In genomic region chr10:100828744-100829102, GRCh38 we compare ENCODE assay signal across 8 cellular contexts.
DNase-seq lines count a peak whose midpoint lies in the region; ATAC-seq and TF ChIP-seq lines count a peak whose summit lies in the region.

No MANE protein-coding gene starts in this region.

- H3K4me3 ChIP-seq in BLaER1 (0 out of 2 replicates have a peak overlapping the region, but pooled peaks have one; percentile 39), KMS-11 (IDR thresholded peaks at IDR 0.05; ENCODE audit: insufficient read depth, low read depth, low read length) (no peak overlapping the region), mucosa of descending colon (no peak overlapping the region)

- no peaks in the 10 kb centered on the region for H3K9me3 Mint-ChIP-seq in activated naive CD8-positive, alpha-beta T cell treated with anti-CD3 and anti-CD28 coated beads, Interleukin-2, amount 50 U/mL, for 24 hours

- H3K4me1 ChIP-seq in BLaER1: peaks cover 22% of the 10 kb centered on the region; the same call in 1 of the 2 replicates
- peaks cover 4% of the 10 kb centered on the region for H3K4me1 ChIP-seq in KMS-11 (ENCODE audit: low read depth, poor library complexity, severe bottlenecking)
- H3K4me1 ChIP-seq in mucosa of descending colon (ENCODE audit: low read depth): peaks cover 33% of the 10 kb centered on the region

- H3K79me2 ChIP-seq in KMS-11 (ENCODE audit: insufficient read depth, low read depth): no peaks in the 10 kb centered on the region

- peak; percentile 37 for ATAC-seq in activated naive CD8-positive, alpha-beta T cell treated with anti-CD3 and anti-CD28 coated beads, Interleukin-2, amount 50 U/mL, for 24 hours
- ATAC-seq in mucosa of descending colon (peak; percentile 31), HG02973 (IDR thresholded peaks at IDR 0.05; ENCODE audit: unreplicated experiment) (no peak), HG03460 (IDR thresholded peaks at IDR 0.05; ENCODE audit: unreplicated experiment) (no peak)

- intact Hi-C loops in mucosa of descending colon (cut with DNase I, micrococcal nuclease): no loop called here

- peak; percentile 46 for DNase-seq in activated naive CD8-positive, alpha-beta T cell treated with anti-CD3 and anti-CD28 coated beads, Interleukin-2, amount 50 U/mL, for 24 hours
- peak in 1 of 3 donors; percentile 30 for DNase-seq in mucosa of descending colon
- DNase-seq in HPDE6-E6E7 (ENCODE audit: extremely low spot score): no peak
- no peak for DNase-seq in inferior parietal cortex (ENCODE audit: extremely low spot score)

- H3K36me3 ChIP-seq in BLaER1: no peaks in the 10 kb centered on the region
- H3K36me3 ChIP-seq in KMS-11 (ENCODE audit: insufficient read depth): no peaks in the 10 kb centered on the region
- H3K36me3 ChIP-seq in mucosa of descending colon (ENCODE audit: low read depth): no peaks in the 10 kb centered on the region

- peak overlapping the region; percentile 82 for H2AFZ ChIP-seq in KMS-11 (ENCODE audit: low read depth)

- H3K27me3 Mint-ChIP-seq in activated naive CD8-positive, alpha-beta T cell treated with anti-CD3 and anti-CD28 coated beads, Interleukin-2, amount 50 U/mL, for 24 hours: peaks cover 79% of the 10 kb centered on the region

- no peaks in the 10 kb centered on the region for H3K36me3 Mint-ChIP-seq in activated naive CD8-positive, alpha-beta T cell treated with anti-CD3 and anti-CD28 coated beads, Interleukin-2, amount 50 U/mL, for 24 hours (ENCODE audit: low read depth)

- no peak for TF ChIP-seq CTCF in KMS-11 (conservative IDR thresholded peaks at IDR 0.05; ENCODE audit: low read depth, low read length)
- TF ChIP-seq CTCF in mucosa of descending colon (IDR thresholded peaks at IDR 0.05): no peak

- H3K27ac ChIP-seq in BLaER1 (no peak overlapping the region), KMS-11 (no peak overlapping the region)

- peaks cover 24% of the 10 kb centered on the region for H3K4me1 Mint-ChIP-seq in activated naive CD8-positive, alpha-beta T cell treated with anti-CD3 and anti-CD28 coated beads, Interleukin-2, amount 50 U/mL, for 24 hours

- H4K20me1 ChIP-seq in BLaER1 (peaks cover 34% of the 10 kb centered on the region; the same call in 1 of the 2 replicates), KMS-11 (ENCODE audit: insufficient read depth) (no peaks in the 10 kb centered on the region)

- H3K9ac ChIP-seq in BLaER1 (no peak overlapping the region), KMS-11 (no peak overlapping the region)

- H3K4me3 Mint-ChIP-seq in activated naive CD8-positive, alpha-beta T cell treated with anti-CD3 and anti-CD28 coated beads, Interleukin-2, amount 50 U/mL, for 24 hours: peak overlapping the region; percentile 75

- H3K4me2 ChIP-seq in BLaER1: peak overlapping the region; percentile 29
- peak overlapping the region; percentile 96 for H3K4me2 ChIP-seq in KMS-11

- H3K27ac Mint-ChIP-seq in activated naive CD8-positive, alpha-beta T cell treated with anti-CD3 and anti-CD28 coated beads, Interleukin-2, amount 50 U/mL, for 24 hours: no peak overlapping the region

- H3K9me3 ChIP-seq in BLaER1 (peaks cover 37% of the 10 kb centered on the region), mucosa of descending colon (no peaks in the 10 kb centered on the region)

- H3K27me3 ChIP-seq in BLaER1: peaks cover 100% of the 10 kb centered on the region
- H3K27me3 ChIP-seq in KMS-11 (ENCODE audit: insufficient read depth, low read depth): peaks cover 42% of the 10 kb centered on the region; the same call in 1 of the 2 replicates

Comparison
In these comparisons a context has a peak if more than half of its experiments do, and no peak if none do; other contexts are left out.
1. ATAC-seq: peak in activated naive CD8-positive, alpha-beta T cell treated with anti-CD3 and anti-CD28 coated beads, Interleukin-2, amount 50 U/mL, for 24 hours (single experiment) and mucosa of descending colon (single experiment); none in HG02973 (single experiment) and HG03460 (single experiment).